In genomic region chr5:5080790-5081189, GRCh38 we compare ENCODE assay signal across 20 cellular contexts. TPM values are rescaled to one million over a fixed set of nuclear protein-coding genes. Genes with fewer than 3 reads are reported as not detected.
A peak's percentile ranks its signal among the peaks of the same experiment; 100 is the strongest.
DNase-seq lines count a peak whose midpoint lies in the region; ATAC-seq and TF ChIP-seq lines count a peak whose summit lies in the region.
"Had no signal": no experiment of that assay in that cellular context is flagged by ENCODE, and none has a peak within 500 bp of the region (broad histone marks: within the 10 kb centered on the region; RNA-seq: fewer than 3 reads in every experiment).

No MANE protein-coding gene starts in this region.

- H3K36me3 Mint-ChIP-seq in nephron (ENCODE audit: low read depth) (no peaks in the 10 kb centered on the region), Caco-2 (ENCODE audit: insufficient read depth, unreplicated experiment) (no peaks in the 10 kb centered on the region)
- H3K36me3 Mint-ChIP-seq: CD14-positive monocyte; CD4-positive, alpha-beta memory T cell had no signal

- H3K27me3 Mint-ChIP-seq in nephron (ENCODE audit: low read depth) (peaks cover 5% of the 10 kb centered on the region), Caco-2 (ENCODE audit: insufficient read depth, unreplicated experiment) (no peaks in the 10 kb centered on the region)

- TF ChIP-seq CTCF in epithelial cell of proximal tubule (conservative IDR thresholded peaks at IDR 0.05; ENCODE audit: low read depth, low read length) = no peak
- TF ChIP-seq CTCF in nephron (IDR thresholded peaks at IDR 0.05; ENCODE audit: unreplicated experiment in 3 of 3) = no peak
- no peak for TF ChIP-seq CTCF in Caco-2 (IDR thresholded peaks at IDR 0.05; ENCODE audit: insufficient read depth in 1 of 2, low read depth in 1 of 2, low read length in 1 of 2, severe bottlenecking in 1 of 2, unreplicated experiment in 1 of 2)

- H3K27me3 ChIP-seq in Caco-2 (replicated peaks; ENCODE audit: control insufficient read depth, insufficient read depth, low read length) = no peaks in the 10 kb centered on the region
- H3K27me3 ChIP-seq: BLaER1 had no signal

- POLR2A ChIA-PET in Caco-2 (lab: Charles Lee) = no interaction called here

- CTCF ChIA-PET in Caco-2 (lab: Charles Lee) = no interaction called here

- H3K9me3 ChIP-seq in Caco-2 = no peaks in the 10 kb centered on the region
- H3K9me3 ChIP-seq: BLaER1 had no signal

- H3K4me3 ChIP-seq in epithelial cell of proximal tubule (ENCODE audit: low read depth, low read length) = no peak overlapping the region
- H3K4me3 ChIP-seq in Caco-2 (ENCODE audit: low read depth, low read length) = no peak overlapping the region
- H3K4me3 ChIP-seq: BLaER1, GM12878, GM23248, K562 had no signal

- no peak for ATAC-seq in GM19328 (IDR thresholded peaks at IDR 0.05; ENCODE audit: unreplicated experiment)
- no peak for ATAC-seq in HG02588 (IDR thresholded peaks at IDR 0.05; ENCODE audit: unreplicated experiment)
- ATAC-seq: GM12878, K562 had no signal

- peak overlapping the region; percentile 51 to 89 (median 69) for H3K27ac Mint-ChIP-seq in nephron
- no peak overlapping the region for H3K27ac Mint-ChIP-seq in Caco-2 (ENCODE audit: unreplicated experiment)
- H3K27ac Mint-ChIP-seq: CD14-positive monocyte; CD4-positive, alpha-beta memory T cell; HFFc6 had no signal

- peaks cover 16% of the 10 kb centered on the region for H3K4me1 Mint-ChIP-seq in nephron
- no peaks in the 10 kb centered on the region for H3K4me1 Mint-ChIP-seq in Caco-2 (ENCODE audit: low read depth, unreplicated experiment)
- H3K4me1 Mint-ChIP-seq: CD14-positive monocyte; CD4-positive, alpha-beta memory T cell had no signal

- no peaks in the 10 kb centered on the region for H3K4me1 ChIP-seq in Caco-2
- H3K4me1 ChIP-seq: BLaER1 had no signal

- DNase-seq in HK-2 (ENCODE audit: unreplicated experiment) = peak; percentile 42
- DNase-seq in epithelial cell of proximal tubule (ENCODE audit: low read depth) = peak; percentile 69
- no peak for DNase-seq in Caco-2
- DNase-seq in NCI-H2227 (lab: John Stamatoyannopoulos, UW; ENCODE audit: unreplicated experiment) = no peak
- DNase-seq: CD4-positive, alpha-beta memory T cell; DMS 273 treated with DMSO at 0.1 percent for 48 hours; DMS53; DND-41; EL; GM23248; HCEC 1CT; HFFc6 had no signal

- no TSS peak for BruUV-seq in Caco-2 (replicated peaks; lab: Mats Ljungman, UMichigan)

- H3K4me3 Mint-ChIP-seq in nephron = no peak overlapping the region
- no peak overlapping the region for H3K4me3 Mint-ChIP-seq in Caco-2 (ENCODE audit: unreplicated experiment)
- H3K4me3 Mint-ChIP-seq: CD14-positive monocyte; CD4-positive, alpha-beta memory T cell; HFFc6 had no signal

- no peaks in the 10 kb centered on the region for H3K36me3 ChIP-seq in Caco-2 (ENCODE audit: control insufficient read depth, insufficient read depth, low read length)
- H3K36me3 ChIP-seq: BLaER1 had no signal

- intact Hi-C loops in Caco-2 (cut with micrococcal nuclease; ENCODE audit: unreplicated experiment) = no loop called here

- no peaks in the 10 kb centered on the region for H3K9me3 Mint-ChIP-seq in nephron
- H3K9me3 Mint-ChIP-seq in Caco-2 (ENCODE audit: unreplicated experiment) = no peaks in the 10 kb centered on the region

RNA-seq across cellular contexts. Expression of gene ADAMTS16, which starts 59.3 kb away (rescaled TPM):
- under 0.01 and 0.22 TPM in 2 replicates for total RNA-seq in epithelial cell of proximal tubule
- 0.11 TPM in 1 of 2 replicates, not detected in the other for total RNA-seq in Caco-2 (2022)
- total RNA-seq: CD4-positive, alpha-beta memory T cell; G401; GM12878; K562 had no signal

Comparison
In these comparisons a context has a peak if more than half of its experiments do, and no peak if none do; other contexts are left out.
1. DNase-seq: peak in HK-2 (single experiment) and epithelial cell of proximal tubule (single experiment); none in Caco-2 (0 of 2) and NCI-H2227 (single experiment).